8 cellular contexts compared by ENCODE assay signal in genomic region chr12:122080149-122081107, GRCh38. TPM values are rescaled to one million over a fixed set of nuclear protein-coding genes. Genes with fewer than 3 reads are reported as not detected.
DNase-seq lines count a peak whose midpoint lies in the region; ATAC-seq lines count a peak whose summit lies in the region.

No MANE protein-coding gene starts in this region.

- intact Hi-C loops in right cardiac atrium (cut with DNase I), result no loop called here

- H3K27me3 ChIP-seq in right cardiac atrium (ENCODE audit: control insufficient read depth, insufficient read depth), result no peaks in the 10 kb centered on the region

- H3K4me1 ChIP-seq in right cardiac atrium (ENCODE audit: control insufficient read depth, insufficient read depth, low read length), result peaks cover 8% of the 10 kb centered on the region

- H3K27ac Mint-ChIP-seq in activated CD4-positive, alpha-beta T cell treated with anti-CD3 and anti-CD28 coated beads, Interleukin-2, amount 10 ng/mL, durations not matched to agents 7 days and 5 days, result peak overlapping the region; percentile 91

- H3K9me3 ChIP-seq in right cardiac atrium (ENCODE audit: control insufficient read depth, low read length), result no peaks in the 10 kb centered on the region

- POLR2A ChIA-PET in activated CD4-positive, alpha-beta T cell treated with anti-CD3 and anti-CD28 coated beads, Interleukin-2, amount 10 ng/mL, durations not matched to agents 7 days and 5 days (lab: Charles Lee), result interaction anchor here (0.7 kb wide), 1 partner anchor 1789 kb away, joined by 12 read pairs; the partner anchor contains the start of gene RNU4-2

- ATAC-seq in right cardiac atrium, result peak; percentile 38 to 49

- CTCF ChIA-PET in activated CD4-positive, alpha-beta T cell treated with anti-CD3 and anti-CD28 coated beads, Interleukin-2, amount 10 ng/mL, durations not matched to agents 7 days and 5 days (lab: Charles Lee), result interaction anchor here (0.6 to 3.3 kb wide), 5 partner anchors 18 to 269 kb away, joined by 3 to 10 read pairs (median 3); no protein-coding TSS in a partner anchor

- WGBS in right cardiac atrium, result 23% methylated on average over 18 of the region's 18 CpGs

- no peak for DNase-seq in activated CD4-positive, alpha-beta T cell treated with anti-CD3 and anti-CD28 coated beads, Interleukin-2, amount 10 ng/mL, durations not matched to agents 7 days and 5 days
- DNase-seq in activated CD4-positive, alpha-beta T cell treated with anti-CD3 and anti-CD28 coated beads, Interleukin-2, amount 50 U/mL, for 4 hours, result no peak
- DNase-seq in NCI-H526 (lab: John Stamatoyannopoulos, UW), result peak; percentile 53 to 58
- peak in 37 of 58 donors; percentile 11 to 65 (median 26) for DNase-seq in anterior cingulate cortex (lab: John Stamatoyannopoulos, UW)
- DNase-seq in right cardiac atrium, result peak; percentile 74 to 85 (median 79)
- peak; percentile 64 for DNase-seq in pulmonary artery endothelial cell (ENCODE audit: low read depth, low spot score)
- DNase-seq in SHP77 treated with DMSO at 0.1 percent for 48 hours (lab: John Stamatoyannopoulos, UW), result no peak
- no peak for DNase-seq in stimulated activated CD4-positive, alpha-beta T cell treated with anti-CD3 and anti-CD28 coated beads, Interleukin-2, amount 100 ng/mL, for 48 hours

- H3K36me3 Mint-ChIP-seq in activated CD4-positive, alpha-beta T cell treated with anti-CD3 and anti-CD28 coated beads, Interleukin-2, amount 10 ng/mL, durations not matched to agents 7 days and 5 days (ENCODE audit: low read depth), result peaks cover 32% of the 10 kb centered on the region

- peaks cover 61% of the 10 kb centered on the region for H3K4me1 Mint-ChIP-seq in activated CD4-positive, alpha-beta T cell treated with anti-CD3 and anti-CD28 coated beads, Interleukin-2, amount 10 ng/mL, durations not matched to agents 7 days and 5 days

- peak overlapping the region; percentile 86 for H3K27ac ChIP-seq in right cardiac atrium (ENCODE audit: low read length)

- H3K4me3 ChIP-seq in right cardiac atrium (ENCODE audit: low read length), result peak overlapping the region; percentile 81

- peak overlapping the region; percentile 92 for H3K4me3 Mint-ChIP-seq in activated CD4-positive, alpha-beta T cell treated with anti-CD3 and anti-CD28 coated beads, Interleukin-2, amount 10 ng/mL, durations not matched to agents 7 days and 5 days

- H3K9me3 Mint-ChIP-seq in activated CD4-positive, alpha-beta T cell treated with anti-CD3 and anti-CD28 coated beads, Interleukin-2, amount 10 ng/mL, durations not matched to agents 7 days and 5 days, result no peaks in the 10 kb centered on the region

- no peaks in the 10 kb centered on the region for H3K27me3 Mint-ChIP-seq in activated CD4-positive, alpha-beta T cell treated with anti-CD3 and anti-CD28 coated beads, Interleukin-2, amount 10 ng/mL, durations not matched to agents 7 days and 5 days

RNA-seq across cellular contexts. Expression of gene MLXIP, which starts 1.9 kb away (rescaled TPM):
- total RNA-seq in activated CD4-positive, alpha-beta T cell treated with anti-CD3 and anti-CD28 coated beads, Interleukin-2, amount 10 ng/mL, durations not matched to agents 7 days and 5 days, result 10 to 100 TPM; 45.7 to 46.8 TPM
- total RNA-seq in right cardiac atrium, result 10 to 100 TPM; 28.8 to 36.0 (median 33.9) TPM
- 26.4 TPM for polyA plus RNA-seq in right cardiac atrium
- 16.5 and 21.6 TPM in 2 replicates for total RNA-seq in pulmonary artery endothelial cell

RNA-seq across cellular contexts. Expression of gene BCL7A, which starts 58.7 kb away (rescaled TPM):
- 1 to 10 TPM; 8.5 to 8.7 TPM for total RNA-seq in activated CD4-positive, alpha-beta T cell treated with anti-CD3 and anti-CD28 coated beads, Interleukin-2, amount 10 ng/mL, durations not matched to agents 7 days and 5 days
- total RNA-seq in right cardiac atrium (10 to 100 TPM in 3 of 4 donors, 1 to 10 TPM in 1; 9.5 to 13.2 (median 11.8) TPM), pulmonary artery endothelial cell (7.7 and 8.2 TPM in 2 replicates)
- 6.7 TPM for polyA plus RNA-seq in right cardiac atrium

Comparison
In these comparisons a context has a peak if more than half of its experiments do, and no peak if none do; other contexts are left out.
1. DNase-seq: peak in NCI-H526 (2 of 2), anterior cingulate cortex (37 of 58), right cardiac atrium (3 of 3) and pulmonary artery endothelial cell (single experiment); none in activated CD4-positive, alpha-beta T cell treated with anti-CD3 and anti-CD28 coated beads, Interleukin-2, amount 10 ng/mL, durations not matched to agents 7 days and 5 days (single experiment), activated CD4-positive, alpha-beta T cell treated with anti-CD3 and anti-CD28 coated beads, Interleukin-2, amount 50 U/mL, for 4 hours (0 of 2), SHP77 treated with DMSO at 0.1 percent for 48 hours (single experiment) and stimulated activated CD4-positive, alpha-beta T cell treated with anti-CD3 and anti-CD28 coated beads, Interleukin-2, amount 100 ng/mL, for 48 hours (0 of 2).